ENCODE assay signal across 27 cellular contexts in the genomic region with DNA sequence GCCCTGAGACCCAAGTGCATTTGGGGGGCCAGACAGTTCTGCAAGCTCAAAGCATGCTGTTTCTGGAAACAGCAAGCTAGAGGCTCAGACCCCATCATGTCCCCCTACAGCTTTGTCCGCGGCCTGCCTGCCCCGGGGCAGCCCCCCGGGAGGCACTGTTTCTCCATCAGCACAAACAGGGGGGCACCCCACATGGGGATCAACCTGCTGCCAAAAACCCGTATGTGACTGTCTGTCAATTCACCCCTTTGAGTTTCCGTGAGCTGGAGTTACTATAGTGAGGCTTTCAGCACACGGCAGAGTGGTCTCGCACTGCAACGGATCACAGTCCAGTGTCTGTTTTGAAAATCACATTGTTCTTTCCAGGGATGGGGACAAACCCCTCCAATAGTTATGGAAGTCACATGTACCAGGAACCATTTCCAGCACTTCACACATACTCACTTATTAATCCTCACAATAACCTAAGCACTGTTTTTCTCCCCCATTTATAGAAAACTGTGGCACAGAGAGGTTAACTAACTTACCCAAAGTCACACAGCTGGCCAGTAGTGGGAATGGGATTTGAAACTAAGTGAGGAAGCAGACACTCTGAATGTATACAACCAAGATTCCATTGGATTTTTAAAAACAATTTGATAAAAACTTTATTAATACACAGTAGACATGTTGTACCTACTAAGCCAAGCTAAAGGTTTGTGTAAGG.
"Had no signal": no experiment of that assay in that cellular context is flagged by ENCODE, and none has a peak within 500 bp of the region (broad histone marks: within the 10 kb centered on the region; RNA-seq: fewer than 3 reads in every experiment).

No MANE protein-coding gene starts in this region.

- H3K36me3 ChIP-seq: ascending aorta, MG63 had no signal

- DNase-seq: activated B cell treated with CpG ODN at 0.5 μM for 24 hours; activated CD4-positive, alpha-beta memory T cell treated with anti-CD3 and anti-CD28 coated beads for 36 hours; activated CD4-positive, alpha-beta T cell treated with anti-CD3 and anti-CD28 coated beads for 1 hour; activated CD4-positive, alpha-beta T cell treated with anti-CD3 and anti-CD28 coated beads, Interleukin-2, amount 10 ng/mL, durations not matched to agents 24 days and 14 days; activated CD8-positive, alpha-beta memory T cell treated with anti-CD3 and anti-CD28 coated beads for 24 hours; activated naive CD4-positive, alpha-beta T cell treated with Interleukin-2 at 50 U/mL for 16 hours; activated naive CD8-positive, alpha-beta T cell treated with anti-CD3 and anti-CD28 coated beads, Interleukin-2, amount 50 U/mL, for 24 hours; activated T-cell treated with anti-CD3 and anti-CD28 coated beads, Interleukin-2, amount 50 U/mL, for 4 hours; amniotic stem cell; body of pancreas; central memory CD4-positive, alpha-beta T cell; KG1; MG63; NCI-H1436 treated with DMSO at 0.1 percent for 48 hours; NCI-H1930; NCI-H345; NCI-H510A treated with DMSO at 0.1 percent for 48 hours; NK-92 treated with Interleukin-12 subunit alpha and Interleukin-12 subunit beta, amount 100 ng/mL, for 24 hours; OCI-M1; RPMI8226; T-cell; T-helper 2 cell; T1000 had no signal

- H3K9me3 ChIP-seq: ascending aorta, body of pancreas, MG63 had no signal

- H3K27me3 ChIP-seq: ascending aorta, body of pancreas, MG63 had no signal

- H3K27ac ChIP-seq: ascending aorta, body of pancreas, SK-N-MC had no signal

- ATAC-seq: activated naive CD4-positive, alpha-beta T cell treated with anti-CD3 and anti-CD28 coated beads, Interleukin-2, amount 50 U/mL, for 72 hours; activated naive CD8-positive, alpha-beta T cell treated with anti-CD3 and anti-CD28 coated beads, Interleukin-2, amount 50 U/mL, for 24 hours; activated T-cell treated with anti-CD3 and anti-CD28 coated beads, Interleukin-2, amount 50 U/mL, for 4 hours; body of pancreas; Right ventricle myocardium inferior; T-cell had no signal

- H3K4me3 ChIP-seq: ascending aorta, body of pancreas, MG63, SK-N-MC had no signal
